ENCODE assay signal across 15 cellular contexts in the genomic region with DNA sequence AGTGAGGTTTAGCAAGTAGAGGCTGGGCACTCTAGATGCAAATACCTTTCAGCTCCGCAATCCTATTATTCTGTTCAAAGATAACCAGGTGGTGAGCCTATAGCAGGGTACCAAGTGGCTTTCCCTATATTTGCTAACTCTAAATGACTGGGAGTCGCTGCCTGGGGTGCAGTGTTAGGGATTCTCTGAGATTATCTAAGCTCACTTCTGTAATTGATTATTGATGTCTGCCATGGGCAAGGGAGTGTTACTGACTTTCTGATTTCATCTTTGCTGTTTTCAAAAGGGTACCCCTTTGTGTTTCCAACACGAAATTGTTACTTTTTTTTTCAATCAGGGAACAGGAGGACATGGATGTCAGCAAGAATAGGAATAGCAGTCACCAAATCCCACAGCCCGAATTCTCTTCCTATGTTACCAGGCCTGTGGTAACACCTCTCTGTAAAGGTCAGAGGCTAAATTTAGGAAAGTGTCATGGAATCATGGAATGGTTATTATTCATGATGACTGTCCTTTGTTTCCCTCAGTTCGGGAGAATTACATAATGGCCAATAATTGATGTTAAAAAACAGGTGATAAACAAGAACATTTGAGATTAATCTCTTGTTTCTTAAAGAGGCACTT.
"Had no signal": no experiment of that assay in that cellular context is flagged by ENCODE, and none has a peak within 500 bp of the region (broad histone marks: within the 10 kb centered on the region; RNA-seq: fewer than 3 reads in every experiment).

No MANE protein-coding gene starts in this region.

- DNase-seq: activated CD4-positive, alpha-beta memory T cell treated with anti-CD3 and anti-CD28 coated beads for 36 hours; activated CD4-positive, CD25-positive, alpha-beta regulatory T cell treated with anti-CD3 and anti-CD28 coated beads, Interleukin-2, amount 50 U/mL, for 72 hours; activated naive CD8-positive, alpha-beta T cell treated with anti-CD3 and anti-CD28 coated beads, Interleukin-2, amount 10 ng/mL, durations not matched to agents 7 days and 5 days; activated T-cell treated with anti-CD3 and anti-CD28 coated beads, Interleukin-2, amount 50 U/mL, for 72 hours; central memory CD4-positive, alpha-beta T cell; effector CD4-positive, alpha-beta T cell; immature natural killer cell; nucleus accumbens; stimulated activated CD4-positive, alpha-beta T cell treated with anti-CD3 and anti-CD28 coated beads, Interleukin-2, amount 100 ng/mL, for 48 hours; stimulated activated naive CD4-positive, alpha-beta T cell treated with Interleukin-2 at 50 U/mL for 16 hours; SW 1271; testis had no signal

- H3K27ac ChIP-seq: coronary artery, testis had no signal

- ATAC-seq: activated T-cell treated with anti-CD3 and anti-CD28 coated beads, Interleukin-2, amount 50 U/mL, for 72 hours; natural killer cell treated with Interleukin-12 subunit alpha and Interleukin-12 subunit beta and Interleukin-15 and Interleukin-18, amount 100 ng/mL, for 72 hours had no signal

- H3K27me3 ChIP-seq: sigmoid colon, testis had no signal

- H3K9me3 ChIP-seq: sigmoid colon, testis had no signal

- H3K36me3 ChIP-seq: sigmoid colon had no signal

- H3K4me3 ChIP-seq: coronary artery, sigmoid colon, testis had no signal

- H3K4me1 ChIP-seq: testis had no signal
